20 cellular contexts compared by ENCODE assay signal in the genomic region with DNA sequence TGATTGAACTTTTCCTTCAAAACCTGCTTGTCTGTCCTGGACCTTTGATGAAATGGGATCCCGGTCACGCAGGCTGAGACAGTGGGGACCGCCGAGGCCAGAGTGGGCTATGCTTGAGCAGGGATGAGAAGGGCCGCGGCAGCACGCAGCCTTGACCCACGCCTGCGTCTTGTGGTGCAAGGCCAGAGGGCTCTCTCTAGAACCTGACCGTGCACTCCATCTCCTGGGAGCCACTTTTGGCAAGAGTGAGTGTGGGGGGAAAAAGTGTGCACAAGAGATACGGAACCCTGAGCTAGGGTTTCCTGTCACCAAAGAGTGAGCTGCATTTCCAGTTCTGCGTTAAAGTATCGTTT. TPM values are rescaled to one million over a fixed set of nuclear protein-coding genes. Genes with fewer than 3 reads are reported as not detected.
DNase-seq lines count a peak whose midpoint lies in the region; ATAC-seq and TF ChIP-seq lines count a peak whose summit lies in the region.
"Had no signal": no experiment of that assay in that cellular context is flagged by ENCODE, and none has a peak within 500 bp of the region (broad histone marks: within the 10 kb centered on the region; RNA-seq: fewer than 3 reads in every experiment).

No MANE protein-coding gene starts in this region.

- H3K9me3 Mint-ChIP-seq in naive B cell: no peaks in the 10 kb centered on the region
- no peaks in the 10 kb centered on the region for H3K9me3 Mint-ChIP-seq in endothelial cell (ENCODE audit: unreplicated experiment)
- H3K9me3 Mint-ChIP-seq: activated CD8-positive, alpha-beta T cell treated with anti-CD3 and anti-CD28 coated beads for 36 hours; activated naive CD4-positive, alpha-beta T cell treated with anti-CD3 and anti-CD28 coated beads, Interleukin-2, amount 10 ng/mL, durations not matched to agents 7 days and 5 days; activated T-cell treated with anti-CD3 and anti-CD28 coated beads, Interleukin-2, amount 50 U/mL, for 24 hours; T-helper 1 cell treated with Interleukin-12 subunit alpha and Interleukin-12 subunit beta and Interleukin-4 antibody, amounts not matched to agents 30 μg/mL and 1 μg/mL, for 36 hours had no signal

- peak overlapping the region; percentile 31 to 73 (median 67); a peak in 21 of 22 replicates for H3K9ac ChIP-seq in BLaER1 treated with 17β-estradiol and CSF1 and Interleukin-3, amounts not matched to agents 10 nM and 100 nM
- H3K9ac ChIP-seq in OCI-LY3 (ENCODE audit: low read length): no peak overlapping the region

- H3K9me3 ChIP-seq in BLaER1 treated with 17β-estradiol and CSF1 and Interleukin-3, amounts not matched to agents 10 nM and 100 nM (replicated peaks in 1 of 11): no peaks in the 10 kb centered on the region
- no peaks in the 10 kb centered on the region for H3K9me3 ChIP-seq in OCI-LY3 (ENCODE audit: insufficient read depth, low read length)
- H3K9me3 ChIP-seq: neutrophil, tibial nerve had no signal

- peak overlapping the region; percentile 89 to 97 (median 94) for H3K4me2 ChIP-seq in BLaER1 treated with 17β-estradiol and CSF1 and Interleukin-3, amounts not matched to agents 10 nM and 100 nM
- peak overlapping the region; percentile 62 for H3K4me2 ChIP-seq in OCI-LY3 (ENCODE audit: low read length)

- H3K4me3 Mint-ChIP-seq in naive B cell (peak overlapping the region; percentile 83 to 94 (median 90)), endothelial cell (ENCODE audit: unreplicated experiment) (no peak overlapping the region)
- H3K4me3 Mint-ChIP-seq: activated CD8-positive, alpha-beta T cell treated with anti-CD3 and anti-CD28 coated beads for 36 hours; activated naive CD4-positive, alpha-beta T cell treated with anti-CD3 and anti-CD28 coated beads, Interleukin-2, amount 10 ng/mL, durations not matched to agents 7 days and 5 days; activated T-cell treated with anti-CD3 and anti-CD28 coated beads, Interleukin-2, amount 50 U/mL, for 24 hours; T-helper 1 cell treated with Interleukin-12 subunit alpha and Interleukin-12 subunit beta and Interleukin-4 antibody, amounts not matched to agents 30 μg/mL and 1 μg/mL, for 36 hours had no signal

- H3K27ac ChIP-seq in BLaER1 treated with 17β-estradiol and CSF1 and Interleukin-3, amounts not matched to agents 10 nM and 100 nM: peak overlapping the region in 10 of 11 experiments; percentile 75 to 85 (median 80); a peak in 21 of 22 replicates
- H3K27ac ChIP-seq in OCI-LY3 (ENCODE audit: low read length): no peak overlapping the region
- H3K27ac ChIP-seq: WERI-Rb-1 had no signal

- H3K27me3 ChIP-seq in BLaER1 treated with 17β-estradiol and CSF1 and Interleukin-3, amounts not matched to agents 10 nM and 100 nM: peaks cover 0 to 12% (median 0%) of the 10 kb centered on the region in 11 experiments; a peak in 3 of 22 replicates
- peaks cover 24% of the 10 kb centered on the region for H3K27me3 ChIP-seq in OCI-LY3 (ENCODE audit: low read depth, low read length)
- H3K27me3 ChIP-seq: tibial nerve had no signal

- no peak overlapping the region for H2AFZ ChIP-seq in OCI-LY3 (ENCODE audit: low read depth, low read length)

- DNase-seq in naive B cell (no peak), endothelial cell (ENCODE audit: low spot score) (no peak), DMS79 treated with DMSO at 0.1 percent for 48 hours (lab: John Stamatoyannopoulos, UW) (no peak), NCI-H2227 (lab: John Stamatoyannopoulos, UW; ENCODE audit: unreplicated experiment) (no peak)
- DNase-seq: activated naive CD4-positive, alpha-beta T cell treated with anti-CD3 and anti-CD28 coated beads, Interleukin-2, amount 10 ng/mL, durations not matched to agents 7 days and 5 days; activated T-cell treated with anti-CD3 and anti-CD28 coated beads, Interleukin-2, amount 50 U/mL, for 24 hours; COR-L47; kidney glomerular epithelial cell; NCI-H1930; NCI-H510A treated with DMSO at 0.1 percent for 48 hours; SHP77 treated with DMSO at 0.1 percent for 48 hours; WERI-Rb-1 had no signal

- no peaks in the 10 kb centered on the region for H3K79me2 ChIP-seq in OCI-LY3 (ENCODE audit: low read length)

- peak overlapping the region in 9 of 10 experiments; percentile 5 to 47 (median 38); a peak in 15 of 20 replicates for H3K4me3 ChIP-seq in BLaER1 treated with 17β-estradiol and CSF1 and Interleukin-3, amounts not matched to agents 10 nM and 100 nM
- peak overlapping the region; percentile 34; the same call in 1 of the 2 replicates for H3K4me3 ChIP-seq in OCI-LY3 (ENCODE audit: low read length)
- H3K4me3 ChIP-seq: tibial nerve had no signal

- H3K36me3 ChIP-seq in BLaER1 treated with 17β-estradiol and CSF1 and Interleukin-3, amounts not matched to agents 10 nM and 100 nM: peaks cover 25 to 50% (median 39%) of the 10 kb centered on the region in 11 experiments
- peaks cover 31% of the 10 kb centered on the region for H3K36me3 ChIP-seq in OCI-LY3 (replicated peaks; ENCODE audit: low read depth, low read length)

- H3K27ac Mint-ChIP-seq in naive B cell (peak overlapping the region; percentile 100), endothelial cell (ENCODE audit: unreplicated experiment) (no peak overlapping the region)
- H3K27ac Mint-ChIP-seq: activated CD8-positive, alpha-beta T cell treated with anti-CD3 and anti-CD28 coated beads for 36 hours; activated naive CD4-positive, alpha-beta T cell treated with anti-CD3 and anti-CD28 coated beads, Interleukin-2, amount 10 ng/mL, durations not matched to agents 7 days and 5 days; activated T-cell treated with anti-CD3 and anti-CD28 coated beads, Interleukin-2, amount 50 U/mL, for 24 hours; T-helper 1 cell treated with Interleukin-12 subunit alpha and Interleukin-12 subunit beta and Interleukin-4 antibody, amounts not matched to agents 30 μg/mL and 1 μg/mL, for 36 hours had no signal

- TF ChIP-seq CTCF in OCI-LY3 (IDR thresholded peaks at IDR 0.05; ENCODE audit: low read depth, low read length) (no peak), endothelial cell (IDR thresholded peaks at IDR 0.05; ENCODE audit: unreplicated experiment) (no peak)

- no peaks in the 10 kb centered on the region for H3K27me3 Mint-ChIP-seq in naive B cell
- H3K27me3 Mint-ChIP-seq in endothelial cell (ENCODE audit: unreplicated experiment): peaks cover 1% of the 10 kb centered on the region

- no peak for TF ChIP-seq POLR2A in GM18505 (IDR thresholded peaks at IDR 0.05; ENCODE audit: borderline replicate concordance, extremely low read depth, insufficient read depth, insufficient read length)

- peaks cover 84 to 93% (median 87%) of the 10 kb centered on the region in 10 experiments for H3K4me1 ChIP-seq in BLaER1 treated with 17β-estradiol and CSF1 and Interleukin-3, amounts not matched to agents 10 nM and 100 nM
- H3K4me1 ChIP-seq in OCI-LY3 (ENCODE audit: low read length): peaks cover 52% of the 10 kb centered on the region

- peaks cover 47 to 82% (median 63%) of the 10 kb centered on the region in 3 donors for H3K4me1 Mint-ChIP-seq in naive B cell
- peaks cover 4% of the 10 kb centered on the region for H3K4me1 Mint-ChIP-seq in endothelial cell (ENCODE audit: unreplicated experiment)

- H3K36me3 Mint-ChIP-seq in naive B cell: peaks cover 8 to 10% of the 10 kb centered on the region in 2 donors
- H3K36me3 Mint-ChIP-seq in endothelial cell (ENCODE audit: low read depth, unreplicated experiment): peaks cover 38% of the 10 kb centered on the region

- H4K20me1 ChIP-seq in BLaER1 treated with 17β-estradiol and CSF1 and Interleukin-3, amounts not matched to agents 10 nM and 100 nM: peaks cover 20 to 62% (median 56%) of the 10 kb centered on the region in 11 experiments; a peak in 21 of 22 replicates
- H4K20me1 ChIP-seq in OCI-LY3 (ENCODE audit: insufficient read depth, low read length): peaks cover 24% of the 10 kb centered on the region

- ATAC-seq in GM18505 (IDR thresholded peaks at IDR 0.05; ENCODE audit: unreplicated experiment) (peak; percentile 0), naive B cell (ENCODE audit: low read depth in 2 of 2) (no peak), GM19463 (IDR thresholded peaks at IDR 0.05; ENCODE audit: unreplicated experiment) (no peak)

RNA-seq across cellular contexts. Expression of a gene that starts 42.4 kb away (rescaled TPM):
- polyA plus RNA-seq in naive B cell (ENCODE audit: low read depth in 6 of 6): 100 to 1,000 TPM in 1 of 6 donors, 10 to 100 TPM in 5; 84.6 to 104 (median 99.7) TPM
- 90.7 TPM for total RNA-seq in endothelial cell (ENCODE audit: unreplicated experiment)

RNA-seq across cellular contexts. Expression of a gene that starts 50.3 kb away (rescaled TPM):
- polyA plus RNA-seq in naive B cell (ENCODE audit: low read depth in 6 of 6): under 1 TPM in 3 of 6 donors, not detected in 3; 0.12 to 0.19 (median 0.16) TPM
- 6.4 TPM for total RNA-seq in endothelial cell (ENCODE audit: unreplicated experiment)
